ENCODE assay signal across 12 cellular contexts in genomic region chr17:40515491-40516041, GRCh38. TPM values are rescaled to one million over a fixed set of nuclear protein-coding genes. Genes with fewer than 3 reads are reported as not detected.
DNase-seq lines count a peak whose midpoint lies in the region; ATAC-seq, FAIRE-seq and TF ChIP-seq lines count a peak whose summit lies in the region.
"Had no signal": no experiment of that assay in that cellular context is flagged by ENCODE, and none has a peak within 500 bp of the region (broad histone marks: within the 10 kb centered on the region; RNA-seq: fewer than 3 reads in every experiment).

No MANE protein-coding gene starts in this region.

- TF ChIP-seq POLR2A in GM12891 (IDR thresholded peaks at IDR 0.05; ENCODE audit: low read depth, low read length) = no peak
- TF ChIP-seq POLR2A in body of pancreas (IDR thresholded peaks at IDR 0.05) = no peak

- H3K4me3 ChIP-seq in RWPE2 (ENCODE audit: severe bottlenecking) (no peak overlapping the region), body of pancreas (no peak overlapping the region)
- H3K4me3 ChIP-seq: right atrium auricular region had no signal

- peak overlapping the region; percentile 26 for H3K4me3 Mint-ChIP-seq in activated naive CD8-positive, alpha-beta T cell treated with anti-CD3 and anti-CD28 coated beads for 36 hours

- peaks cover 5% of the 10 kb centered on the region for H3K9me3 Mint-ChIP-seq in activated naive CD8-positive, alpha-beta T cell treated with anti-CD3 and anti-CD28 coated beads for 36 hours

- FAIRE-seq in GM12891 (lab: Jason Lieb, UNC) = peak; percentile 23

- peak overlapping the region; percentile 83 for H3K27ac Mint-ChIP-seq in activated naive CD8-positive, alpha-beta T cell treated with anti-CD3 and anti-CD28 coated beads for 36 hours

- WGBS in body of pancreas, 2 donors = 59 to 68% methylated on average over 11 of the region's 11 CpGs

- peaks cover 42% of the 10 kb centered on the region for H3K4me1 Mint-ChIP-seq in activated naive CD8-positive, alpha-beta T cell treated with anti-CD3 and anti-CD28 coated beads for 36 hours

- peaks cover 67% of the 10 kb centered on the region for H3K4me1 ChIP-seq in RWPE2 (ENCODE audit: insufficient read depth, poor library complexity, severe bottlenecking)
- no peaks in the 10 kb centered on the region for H3K4me1 ChIP-seq in body of pancreas
- H3K4me1 ChIP-seq: right atrium auricular region had no signal

- H3K27me3 ChIP-seq in RWPE2 (ENCODE audit: insufficient read depth, poor library complexity, severe bottlenecking) = no peaks in the 10 kb centered on the region
- H3K27me3 ChIP-seq in body of pancreas = no peaks in the 10 kb centered on the region
- H3K27me3 ChIP-seq: right atrium auricular region had no signal

- H3K36me3 Mint-ChIP-seq in activated naive CD8-positive, alpha-beta T cell treated with anti-CD3 and anti-CD28 coated beads for 36 hours = peaks cover 10% of the 10 kb centered on the region

- ATAC-seq in RWPE2 (ENCODE audit: low read depth) (no peak), body of pancreas (no peak)

- H3K9me3 ChIP-seq in RWPE2 (ENCODE audit: severe bottlenecking) (no peaks in the 10 kb centered on the region), body of pancreas (no peaks in the 10 kb centered on the region)
- H3K9me3 ChIP-seq: right atrium auricular region had no signal

- TF ChIP-seq CTCF in RWPE2 (IDR thresholded peaks at IDR 0.05; ENCODE audit: poor library complexity, severe bottlenecking) (no peak), body of pancreas (IDR thresholded peaks at IDR 0.05) (no peak)

- DNase-seq in GM12891 (ENCODE audit: insufficient read length, low spot score) (no peak), RWPE2 (ENCODE audit: low spot score) (peak; percentile 24), body of pancreas (no peak), COLO668 (lab: John Stamatoyannopoulos, UW; ENCODE audit: unreplicated experiment) (no peak), islet precursor cell (no peak), MV-4-11 (lab: John Stamatoyannopoulos, UW) (no peak)
- no peak for DNase-seq in activated naive CD8-positive, alpha-beta T cell treated with anti-CD3 and anti-CD28 coated beads for 36 hours
- peak; percentile 46 for DNase-seq in stimulated activated CD4-positive, alpha-beta T cell treated with anti-CD3 and anti-CD28 coated beads, Interleukin-1b, Interleukin-23, amount 100 ng/mL, for 48 hours
- DNase-seq: DMS 273 treated with DMSO at 0.1 percent for 48 hours, midbrain, NCI-H446 had no signal

- intact Hi-C loops in body of pancreas (cut with DNase I) = no loop called here

- no peaks in the 10 kb centered on the region for H3K36me3 ChIP-seq in RWPE2 (ENCODE audit: low read depth)
- H3K36me3 ChIP-seq in body of pancreas (replicated peaks in 1 of 2; ENCODE audit: insufficient read depth in 1 of 2, low read depth in 2 of 2) = no peaks in the 10 kb centered on the region
- H3K36me3 ChIP-seq: right atrium auricular region had no signal

- H3K27ac ChIP-seq in RWPE2 (ENCODE audit: poor library complexity, severe bottlenecking) = peak overlapping the region; percentile 100
- H3K27ac ChIP-seq in body of pancreas = no peak overlapping the region
- H3K27ac ChIP-seq: right atrium auricular region had no signal

- H3K27me3 Mint-ChIP-seq in activated naive CD8-positive, alpha-beta T cell treated with anti-CD3 and anti-CD28 coated beads for 36 hours = peaks cover 12% of the 10 kb centered on the region

TF ChIP-seq in GM12891, 5 proteins besides CTCF, POLR2A, EP300 and RAD21:
- TF ChIP-seq POLR2AphosphoS5 (IDR thresholded peaks at IDR 0.05; ENCODE audit: low read depth, low read length) (no peak), POU2F2 (IDR thresholded peaks at IDR 0.05; ENCODE audit: low read depth, low read length) (no peak), SPI1 (IDR thresholded peaks at IDR 0.05; ENCODE audit: low read depth, low read length) (no peak), TAF1 (IDR thresholded peaks at IDR 0.05; ENCODE audit: low read depth, low read length) (no peak), PAX5 (IDR thresholded peaks at IDR 0.05; ENCODE audit: insufficient read depth, low read length, severe bottlenecking) (no peak)

RNA-seq across cellular contexts. Expression of gene TNS4, which starts 14.1 kb away (rescaled TPM):
- 0.22 TPM for polyA plus RNA-seq in GM12891 (2012; ENCODE audit: low read depth, missing spikeins)
- 1 to 10 TPM; 7.3 to 7.6 TPM for total RNA-seq in activated naive CD8-positive, alpha-beta T cell treated with anti-CD3 and anti-CD28 coated beads for 36 hours
- total RNA-seq in body of pancreas = not detected
- total RNA-seq: right atrium auricular region had no signal

RNA-seq across cellular contexts. Expression of gene CCR7, which starts 49.7 kb away (rescaled TPM):
- polyA plus RNA-seq in GM12891 (2012; ENCODE audit: low read depth, missing spikeins) = 156 TPM
- total RNA-seq in activated naive CD8-positive, alpha-beta T cell treated with anti-CD3 and anti-CD28 coated beads for 36 hours = 100 to 1,000 TPM; 260 to 274 TPM
- under 1 TPM in 1 of 2 donors, not detected in 1; 0.26 TPM for total RNA-seq in body of pancreas

Comparison
In these comparisons a context has a peak if more than half of its experiments do, and no peak if none do; other contexts are left out.
1. DNase-seq: peak in RWPE2 (single experiment) and stimulated activated CD4-positive, alpha-beta T cell treated with anti-CD3 and anti-CD28 coated beads, Interleukin-1b, Interleukin-23, amount 100 ng/mL, for 48 hours (single experiment); none in GM12891 (single experiment), activated naive CD8-positive, alpha-beta T cell treated with anti-CD3 and anti-CD28 coated beads for 36 hours (single experiment), body of pancreas (0 of 4), COLO668 (single experiment), islet precursor cell (single experiment) and MV-4-11 (single experiment).
2. RNA of gene TNS4, which starts 14.1 kb away (total RNA-seq): 7.3 to 7.6 TPM in activated naive CD8-positive, alpha-beta T cell treated with anti-CD3 and anti-CD28 coated beads for 36 hours; not detected in body of pancreas; every median in the first group is over 4 times any median in the second.
3. RNA of gene CCR7, which starts 49.7 kb away (total RNA-seq): 260 to 274 TPM in activated naive CD8-positive, alpha-beta T cell treated with anti-CD3 and anti-CD28 coated beads for 36 hours; 0.26 TPM in body of pancreas; every median in the first group is over 100 times any median in the second.